ENCODE assay signal across 8 cellular contexts in genomic region chr10:100327007-100327700, GRCh38. TPM values are rescaled to one million over a fixed set of nuclear protein-coding genes. Genes with fewer than 3 reads are reported as not detected.
A peak's percentile ranks its signal among the peaks of the same experiment; 100 is the strongest.
DNase-seq lines count a peak whose midpoint lies in the region; TF ChIP-seq lines count a peak whose summit lies in the region.

No MANE protein-coding gene starts in this region.

- DNase-seq in activated naive CD4-positive, alpha-beta T cell treated with anti-CD3 and anti-CD28 coated beads, Interleukin-2, amount 10 ng/mL, durations not matched to agents 7 days and 5 days: peak; percentile 57
- DNase-seq in activated naive CD4-positive, alpha-beta T cell (lab: John Stamatoyannopoulos, UW): no peak
- DNase-seq in MM.1S: peak; percentile 89
- DNase-seq in adipocyte (ENCODE audit: low read depth): peak; percentile 41
- DNase-seq in NK-92 treated with Interleukin-12 subunit alpha and Interleukin-12 subunit beta, amount 100 ng/mL, for 24 hours (lab: John Stamatoyannopoulos, UW): no peak
- no peak for DNase-seq in cortex of kidney (lab: John Stamatoyannopoulos, UW)

- H3K27me3 ChIP-seq in MM.1S (replicated peaks; ENCODE audit: insufficient read depth, low read length) (no peaks in the 10 kb centered on the region), adipocyte (replicated peaks; ENCODE audit: control insufficient read depth, insufficient read depth, low read length) (peaks cover 52% of the 10 kb centered on the region)

- CTCF ChIA-PET in activated naive CD4-positive, alpha-beta T cell treated with anti-CD3 and anti-CD28 coated beads, Interleukin-2, amount 10 ng/mL, durations not matched to agents 7 days and 5 days (lab: Charles Lee): interaction anchor here (0.9 to 3.2 kb wide), 7 partner anchors 11 to 191 kb away, joined by 3 to 14 read pairs (median 4); no protein-coding TSS in a partner anchor
- CTCF ChIA-PET in HEK293 (lab: Yijun Ruan, JAX): interaction anchor here (0.6 to 1.5 kb wide), 5 partner anchors 106 to 192 kb away, joined by 3 to 6 read pairs (median 3); no protein-coding TSS in a partner anchor

- H3K9me3 ChIP-seq in HEK293 (ENCODE audit: control insufficient read depth, insufficient read depth, low read depth, low read length) (no peaks in the 10 kb centered on the region), MM.1S (replicated peaks; ENCODE audit: insufficient read depth, low read length) (no peaks in the 10 kb centered on the region), adipocyte (ENCODE audit: control insufficient read depth, low read length) (no peaks in the 10 kb centered on the region)

- POLR2A ChIA-PET in HEK293 (lab: Yijun Ruan, JAX): no interaction called here

- peaks cover 19% of the 10 kb centered on the region for H3K4me1 Mint-ChIP-seq in activated naive CD4-positive, alpha-beta T cell treated with anti-CD3 and anti-CD28 coated beads, Interleukin-2, amount 10 ng/mL, durations not matched to agents 7 days and 5 days

- H3K36me3 Mint-ChIP-seq in activated naive CD4-positive, alpha-beta T cell treated with anti-CD3 and anti-CD28 coated beads, Interleukin-2, amount 10 ng/mL, durations not matched to agents 7 days and 5 days: no peaks in the 10 kb centered on the region

- no peaks in the 10 kb centered on the region for H3K79me2 ChIP-seq in MM.1S (ENCODE audit: low read length)

- peak overlapping the region; percentile 7 for H3K27ac Mint-ChIP-seq in activated naive CD4-positive, alpha-beta T cell treated with anti-CD3 and anti-CD28 coated beads, Interleukin-2, amount 10 ng/mL, durations not matched to agents 7 days and 5 days

- H3K9me3 Mint-ChIP-seq in activated naive CD4-positive, alpha-beta T cell treated with anti-CD3 and anti-CD28 coated beads, Interleukin-2, amount 10 ng/mL, durations not matched to agents 7 days and 5 days: no peaks in the 10 kb centered on the region

- H3K4me3 Mint-ChIP-seq in activated naive CD4-positive, alpha-beta T cell treated with anti-CD3 and anti-CD28 coated beads, Interleukin-2, amount 10 ng/mL, durations not matched to agents 7 days and 5 days: no peak overlapping the region

- H3F3A ChIP-seq in MM.1S (ENCODE audit: insufficient read depth, low read length): peaks cover 15% of the 10 kb centered on the region

- H4K20me1 ChIP-seq in MM.1S (ENCODE audit: insufficient read depth, low read length): no peaks in the 10 kb centered on the region

- H3K27ac ChIP-seq in HEK293 (ENCODE audit: extremely low read depth, low read depth, low read length) (no peak overlapping the region), MM.1S (ENCODE audit: low read length) (peak overlapping the region; percentile 80), temporal lobe (ENCODE audit: low read depth, low read length) (peak overlapping the region; percentile 52)

- no peak for TF ChIP-seq CTCF in HEK293 (tag by site-specific recombination; IDR thresholded peaks at IDR 0.05)
- TF ChIP-seq CTCF in MM.1S (IDR thresholded peaks at IDR 0.05; ENCODE audit: low read length): no peak

- H3K4me2 ChIP-seq in MM.1S (ENCODE audit: low read depth, low read length): peak overlapping the region; percentile 63

- H3K4me1 ChIP-seq in HEK293 (ENCODE audit: control insufficient read depth, insufficient read depth, low read length) (no peaks in the 10 kb centered on the region), MM.1S (ENCODE audit: low read length) (peaks cover 26% of the 10 kb centered on the region), adipocyte (ENCODE audit: control insufficient read depth, insufficient read depth, low read length) (peaks cover 17% of the 10 kb centered on the region)

- H2AFZ ChIP-seq in MM.1S (ENCODE audit: low read length): peak overlapping the region; percentile 11

- peaks cover 30% of the 10 kb centered on the region for H3K27me3 Mint-ChIP-seq in activated naive CD4-positive, alpha-beta T cell treated with anti-CD3 and anti-CD28 coated beads, Interleukin-2, amount 10 ng/mL, durations not matched to agents 7 days and 5 days

- H3K36me3 ChIP-seq in HEK293 (ENCODE audit: control insufficient read depth in 2 of 2, insufficient read depth in 1 of 2, low read length in 2 of 2) (no peaks in the 10 kb centered on the region), MM.1S (replicated peaks; ENCODE audit: insufficient read depth, low read length) (no peaks in the 10 kb centered on the region), adipocyte (ENCODE audit: control insufficient read depth, insufficient read depth, low read length, severe bottlenecking) (no peaks in the 10 kb centered on the region)

- H3K9me2 ChIP-seq in MM.1S (replicated peaks; ENCODE audit: insufficient read depth, low read length): no peaks in the 10 kb centered on the region

- H3K9ac ChIP-seq in MM.1S (ENCODE audit: low read length) (peak overlapping the region; percentile 33), adipocyte (ENCODE audit: low read length) (no peak overlapping the region)

- no peak overlapping the region for H3K4me3 ChIP-seq in HEK293 (ENCODE audit: low read depth, low read length)
- H3K4me3 ChIP-seq in MM.1S (ENCODE audit: low read length): peak overlapping the region; percentile 19; the same call in 1 of the 2 replicates
- no peak overlapping the region for H3K4me3 ChIP-seq in adipocyte (ENCODE audit: low read length)

TF ChIP-seq in HEK293, 187 proteins besides CTCF, POLR2A, EP300 and RAD21:
- TF ChIP-seq BCL11B (tag by site-specific recombination; IDR thresholded peaks at IDR 0.05; ENCODE audit: low read depth) (no peak), GFI1B (tag by site-specific recombination; IDR thresholded peaks at IDR 0.05) (no peak), PRDM4 (tag by site-specific recombination; IDR thresholded peaks at IDR 0.05) (peak; percentile 58), ZNF792 (tag by site-specific recombination; IDR thresholded peaks at IDR 0.05) (no peak), ZNF146 (tag by site-specific recombination; IDR thresholded peaks at IDR 0.05) (no peak), ZNF114 (tag by site-specific recombination; IDR thresholded peaks at IDR 0.05) (no peak), INSM2 (tag by site-specific recombination; IDR thresholded peaks at IDR 0.05) (no peak), ZNF449 (tag by site-specific recombination; IDR thresholded peaks at IDR 0.05) (peak; percentile 99)

RNA-seq across cellular contexts. Expression of gene PKD2L1, which starts 2.9 kb away (rescaled TPM):
- total RNA-seq in temporal lobe: 0.25 TPM

RNA-seq across cellular contexts. Expression of gene SCD, which starts 19.9 kb away (rescaled TPM):
- 174 TPM for total RNA-seq in temporal lobe

RNA-seq across cellular contexts. Expression of gene BLOC1S2, which starts 40.7 kb away (rescaled TPM):
- 49.2 TPM for total RNA-seq in temporal lobe

RNA-seq across cellular contexts. Expression of gene CWF19L1, which starts 59.7 kb away (rescaled TPM):
- total RNA-seq in temporal lobe: 20.9 TPM

Comparison
In these comparisons a context has a peak if more than half of its experiments do, and no peak if none do; other contexts are left out.
1. DNase-seq: peak in activated naive CD4-positive, alpha-beta T cell treated with anti-CD3 and anti-CD28 coated beads, Interleukin-2, amount 10 ng/mL, durations not matched to agents 7 days and 5 days (single experiment), MM.1S (single experiment) and adipocyte (single experiment); none in activated naive CD4-positive, alpha-beta T cell (0 of 4), NK-92 treated with Interleukin-12 subunit alpha and Interleukin-12 subunit beta, amount 100 ng/mL, for 24 hours (single experiment) and cortex of kidney (single experiment).